Comparison of ENCODE assay signal across 8 cellular contexts in genomic region chr2:231673348-231673770, GRCh38. TPM values are rescaled to one million over a fixed set of nuclear protein-coding genes. Genes with fewer than 3 reads are reported as not detected.
DNase-seq lines count a peak whose midpoint lies in the region; ATAC-seq and TF ChIP-seq lines count a peak whose summit lies in the region.

No MANE protein-coding gene starts in this region.

- H3K9me3 ChIP-seq in WERI-Rb-1 (ENCODE audit: severe bottlenecking) (no peaks in the 10 kb centered on the region), iPS-15b (ENCODE audit: control insufficient read depth, insufficient read depth, low read length) (no peaks in the 10 kb centered on the region), testis (no peaks in the 10 kb centered on the region)

- H3K36me3 ChIP-seq in WERI-Rb-1 (no peaks in the 10 kb centered on the region), iPS-15b (ENCODE audit: control insufficient read depth, insufficient read depth, low read length) (no peaks in the 10 kb centered on the region), testis (ENCODE audit: low read depth, missing control alignments) (no peaks in the 10 kb centered on the region)

- H3K27ac ChIP-seq in WERI-Rb-1, result peak overlapping the region; percentile 99
- H3K27ac ChIP-seq in testis, result peak overlapping the region; percentile 53 to 73

- no peak for ATAC-seq in activated naive CD8-positive, alpha-beta T cell treated with anti-CD3 and anti-CD28 coated beads, Interleukin-2, amount 50 U/mL, for 24 hours
- ATAC-seq in GM18868 (IDR thresholded peaks at IDR 0.05; ENCODE audit: unreplicated experiment) (no peak), HG03280 (IDR thresholded peaks at IDR 0.05; ENCODE audit: unreplicated experiment) (no peak)

- H3K4me3 Mint-ChIP-seq in activated naive CD8-positive, alpha-beta T cell treated with anti-CD3 and anti-CD28 coated beads for 36 hours, result no peak overlapping the region
- no peak overlapping the region for H3K4me3 Mint-ChIP-seq in activated naive CD8-positive, alpha-beta T cell treated with anti-CD3 and anti-CD28 coated beads, Interleukin-2, amount 50 U/mL, for 24 hours

- H3K36me3 Mint-ChIP-seq in activated naive CD8-positive, alpha-beta T cell treated with anti-CD3 and anti-CD28 coated beads for 36 hours, result no peaks in the 10 kb centered on the region
- no peaks in the 10 kb centered on the region for H3K36me3 Mint-ChIP-seq in activated naive CD8-positive, alpha-beta T cell treated with anti-CD3 and anti-CD28 coated beads, Interleukin-2, amount 50 U/mL, for 24 hours (ENCODE audit: low read depth)

- peaks cover 12% of the 10 kb centered on the region for H3K4me1 Mint-ChIP-seq in activated naive CD8-positive, alpha-beta T cell treated with anti-CD3 and anti-CD28 coated beads for 36 hours
- peaks cover 21% of the 10 kb centered on the region for H3K4me1 Mint-ChIP-seq in activated naive CD8-positive, alpha-beta T cell treated with anti-CD3 and anti-CD28 coated beads, Interleukin-2, amount 50 U/mL, for 24 hours

- no peak for DNase-seq in activated naive CD8-positive, alpha-beta T cell treated with anti-CD3 and anti-CD28 coated beads for 36 hours
- DNase-seq in activated naive CD8-positive, alpha-beta T cell treated with anti-CD3 and anti-CD28 coated beads, Interleukin-2, amount 50 U/mL, for 24 hours, result no peak
- DNase-seq in WERI-Rb-1 (peak; percentile 95), testis (no peak)
- no peak for DNase-seq in activated CD8-positive, alpha-beta memory T cell treated with anti-CD3 and anti-CD28 coated beads for 24 hours

- H3K27me3 ChIP-seq in WERI-Rb-1 (ENCODE audit: insufficient read depth, low read depth, severe bottlenecking) (no peaks in the 10 kb centered on the region), iPS-15b (ENCODE audit: control insufficient read depth, insufficient read depth, low read length) (no peaks in the 10 kb centered on the region), testis (no peaks in the 10 kb centered on the region)

- H3K27me3 Mint-ChIP-seq in activated naive CD8-positive, alpha-beta T cell treated with anti-CD3 and anti-CD28 coated beads for 36 hours, result peaks cover 4% of the 10 kb centered on the region
- no peaks in the 10 kb centered on the region for H3K27me3 Mint-ChIP-seq in activated naive CD8-positive, alpha-beta T cell treated with anti-CD3 and anti-CD28 coated beads, Interleukin-2, amount 50 U/mL, for 24 hours

- peak overlapping the region; percentile 71 for H3K27ac Mint-ChIP-seq in activated naive CD8-positive, alpha-beta T cell treated with anti-CD3 and anti-CD28 coated beads for 36 hours
- no peak overlapping the region for H3K27ac Mint-ChIP-seq in activated naive CD8-positive, alpha-beta T cell treated with anti-CD3 and anti-CD28 coated beads, Interleukin-2, amount 50 U/mL, for 24 hours

- H3K4me3 ChIP-seq in WERI-Rb-1 (ENCODE audit: low read depth, low read length) (peak overlapping the region; percentile 74), iPS-15b (ENCODE audit: low read depth, low read length) (peak overlapping the region; percentile 75), testis (no peak overlapping the region)

- TF ChIP-seq CTCF in WERI-Rb-1 (IDR thresholded peaks at IDR 0.05; ENCODE audit: low read depth, low read length), result no peak
- no peak for TF ChIP-seq CTCF in testis (IDR thresholded peaks at IDR 0.05)

- H3K4me1 ChIP-seq in iPS-15b (ENCODE audit: control insufficient read depth, insufficient read depth, low read length) (peaks cover 16% of the 10 kb centered on the region), testis (peaks cover 37% of the 10 kb centered on the region)

- peak overlapping the region; percentile 87 for H3K9ac ChIP-seq in iPS-15b (ENCODE audit: low read depth, low read length)

- TF ChIP-seq POLR2A in testis (IDR thresholded peaks at IDR 0.05), result no peak

- 63 to 65% methylated on average over 6 of the region's 6 CpGs for WGBS in testis, 2 donors

- no peaks in the 10 kb centered on the region for H3K9me3 Mint-ChIP-seq in activated naive CD8-positive, alpha-beta T cell treated with anti-CD3 and anti-CD28 coated beads for 36 hours
- no peaks in the 10 kb centered on the region for H3K9me3 Mint-ChIP-seq in activated naive CD8-positive, alpha-beta T cell treated with anti-CD3 and anti-CD28 coated beads, Interleukin-2, amount 50 U/mL, for 24 hours

- intact Hi-C loops in testis (cut with DNase I; ENCODE audit: low total_unique reads), result no loop called here

RNA-seq across cellular contexts. Expression of gene PTMA, which starts 35.0 kb away (rescaled TPM):
- total RNA-seq in activated naive CD8-positive, alpha-beta T cell treated with anti-CD3 and anti-CD28 coated beads for 36 hours, result 1,000 to 10,000 TPM; 2,595 to 2,627 TPM
- 100 to 1,000 TPM; 278 to 311 TPM for total RNA-seq in testis
- polyA plus RNA-seq in testis (ENCODE audit: insufficient read depth, low read depth, low replicate concordance), result 583 TPM

Comparison
In these comparisons a context has a peak if more than half of its experiments do, and no peak if none do; other contexts are left out.
1. H3K4me3 ChIP-seq: peak in WERI-Rb-1 (single experiment) and iPS-15b (single experiment); none in testis (0 of 2).
2. RNA of gene PTMA, which starts 35.0 kb away (total RNA-seq): 2,595 to 2,627 TPM in activated naive CD8-positive, alpha-beta T cell treated with anti-CD3 and anti-CD28 coated beads for 36 hours; 278 to 311 TPM in testis; every median in the first group is over 4 times any median in the second.